Comparison of ENCODE assay signal across 1 cellular context in the genomic region with DNA sequence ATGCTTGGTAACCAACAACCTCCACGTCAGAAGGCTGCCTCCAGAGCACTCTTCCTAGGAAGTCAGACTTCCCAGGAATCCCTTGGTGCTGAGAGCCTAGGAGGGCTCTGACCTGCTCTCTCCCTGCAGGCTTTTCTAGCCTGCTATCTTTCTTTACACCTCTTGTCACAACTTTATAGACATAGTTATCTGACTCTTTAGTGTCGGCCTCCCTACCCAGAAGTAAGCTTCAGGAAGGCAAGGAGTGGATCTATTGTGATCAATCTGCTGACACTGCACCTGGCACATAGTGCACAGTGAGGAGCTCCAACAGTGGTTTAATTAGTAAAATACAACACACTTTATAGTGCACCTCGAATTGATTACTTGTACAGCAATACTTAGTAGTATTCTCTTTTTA.
TF ChIP-seq lines count a peak whose summit lies in the region.

No MANE protein-coding gene starts in this region.

TF ChIP-seq in GM23338, 12 proteins besides CTCF, POLR2A, EP300 and RAD21 (continued from another document):
- TF ChIP-seq, protein P1, sequence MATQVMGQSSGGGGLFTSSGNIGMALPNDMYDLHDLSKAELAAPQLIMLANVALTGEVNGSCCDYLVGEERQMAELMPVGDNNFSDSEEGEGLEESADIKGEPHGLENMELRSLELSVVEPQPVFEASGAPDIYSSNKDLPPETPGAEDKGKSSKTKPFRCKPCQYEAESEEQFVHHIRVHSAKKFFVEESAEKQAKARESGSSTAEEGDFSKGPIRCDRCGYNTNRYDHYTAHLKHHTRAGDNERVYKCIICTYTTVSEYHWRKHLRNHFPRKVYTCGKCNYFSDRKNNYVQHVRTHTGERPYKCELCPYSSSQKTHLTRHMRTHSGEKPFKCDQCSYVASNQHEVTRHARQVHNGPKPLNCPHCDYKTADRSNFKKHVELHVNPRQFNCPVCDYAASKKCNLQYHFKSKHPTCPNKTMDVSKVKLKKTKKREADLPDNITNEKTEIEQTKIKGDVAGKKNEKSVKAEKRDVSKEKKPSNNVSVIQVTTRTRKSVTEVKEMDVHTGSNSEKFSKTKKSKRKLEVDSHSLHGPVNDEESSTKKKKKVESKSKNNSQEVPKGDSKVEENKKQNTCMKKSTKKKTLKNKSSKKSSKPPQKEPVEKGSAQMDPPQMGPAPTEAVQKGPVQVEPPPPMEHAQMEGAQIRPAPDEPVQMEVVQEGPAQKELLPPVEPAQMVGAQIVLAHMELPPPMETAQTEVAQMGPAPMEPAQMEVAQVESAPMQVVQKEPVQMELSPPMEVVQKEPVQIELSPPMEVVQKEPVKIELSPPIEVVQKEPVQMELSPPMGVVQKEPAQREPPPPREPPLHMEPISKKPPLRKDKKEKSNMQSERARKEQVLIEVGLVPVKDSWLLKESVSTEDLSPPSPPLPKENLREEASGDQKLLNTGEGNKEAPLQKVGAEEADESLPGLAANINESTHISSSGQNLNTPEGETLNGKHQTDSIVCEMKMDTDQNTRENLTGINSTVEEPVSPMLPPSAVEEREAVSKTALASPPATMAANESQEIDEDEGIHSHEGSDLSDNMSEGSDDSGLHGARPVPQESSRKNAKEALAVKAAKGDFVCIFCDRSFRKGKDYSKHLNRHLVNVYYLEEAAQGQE (IDR thresholded peaks at IDR 0.05; ENCODE audit: unreplicated experiment) = no peak
- TF ChIP-seq, protein P2, sequence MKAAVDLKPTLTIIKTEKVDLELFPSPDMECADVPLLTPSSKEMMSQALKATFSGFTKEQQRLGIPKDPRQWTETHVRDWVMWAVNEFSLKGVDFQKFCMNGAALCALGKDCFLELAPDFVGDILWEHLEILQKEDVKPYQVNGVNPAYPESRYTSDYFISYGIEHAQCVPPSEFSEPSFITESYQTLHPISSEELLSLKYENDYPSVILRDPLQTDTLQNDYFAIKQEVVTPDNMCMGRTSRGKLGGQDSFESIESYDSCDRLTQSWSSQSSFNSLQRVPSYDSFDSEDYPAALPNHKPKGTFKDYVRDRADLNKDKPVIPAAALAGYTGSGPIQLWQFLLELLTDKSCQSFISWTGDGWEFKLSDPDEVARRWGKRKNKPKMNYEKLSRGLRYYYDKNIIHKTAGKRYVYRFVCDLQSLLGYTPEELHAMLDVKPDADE (IDR thresholded peaks at IDR 0.05) = no peak
- TF ChIP-seq STAT1 (IDR thresholded peaks at IDR 0.05; ENCODE audit: unreplicated experiment) (no peak), CREB1 (CRISPR knock-in tag; IDR thresholded peaks at IDR 0.05; ENCODE audit: low read depth) (no peak), ZNF114 (CRISPR knock-in tag; IDR thresholded peaks at IDR 0.05) (no peak), JUNB (IDR thresholded peaks at IDR 0.05; ENCODE audit: unreplicated experiment) (no peak), NANOG (IDR thresholded peaks at IDR 0.05; ENCODE audit: borderline replicate concordance) (no peak)
- TF ChIP-seq, protein P3, sequence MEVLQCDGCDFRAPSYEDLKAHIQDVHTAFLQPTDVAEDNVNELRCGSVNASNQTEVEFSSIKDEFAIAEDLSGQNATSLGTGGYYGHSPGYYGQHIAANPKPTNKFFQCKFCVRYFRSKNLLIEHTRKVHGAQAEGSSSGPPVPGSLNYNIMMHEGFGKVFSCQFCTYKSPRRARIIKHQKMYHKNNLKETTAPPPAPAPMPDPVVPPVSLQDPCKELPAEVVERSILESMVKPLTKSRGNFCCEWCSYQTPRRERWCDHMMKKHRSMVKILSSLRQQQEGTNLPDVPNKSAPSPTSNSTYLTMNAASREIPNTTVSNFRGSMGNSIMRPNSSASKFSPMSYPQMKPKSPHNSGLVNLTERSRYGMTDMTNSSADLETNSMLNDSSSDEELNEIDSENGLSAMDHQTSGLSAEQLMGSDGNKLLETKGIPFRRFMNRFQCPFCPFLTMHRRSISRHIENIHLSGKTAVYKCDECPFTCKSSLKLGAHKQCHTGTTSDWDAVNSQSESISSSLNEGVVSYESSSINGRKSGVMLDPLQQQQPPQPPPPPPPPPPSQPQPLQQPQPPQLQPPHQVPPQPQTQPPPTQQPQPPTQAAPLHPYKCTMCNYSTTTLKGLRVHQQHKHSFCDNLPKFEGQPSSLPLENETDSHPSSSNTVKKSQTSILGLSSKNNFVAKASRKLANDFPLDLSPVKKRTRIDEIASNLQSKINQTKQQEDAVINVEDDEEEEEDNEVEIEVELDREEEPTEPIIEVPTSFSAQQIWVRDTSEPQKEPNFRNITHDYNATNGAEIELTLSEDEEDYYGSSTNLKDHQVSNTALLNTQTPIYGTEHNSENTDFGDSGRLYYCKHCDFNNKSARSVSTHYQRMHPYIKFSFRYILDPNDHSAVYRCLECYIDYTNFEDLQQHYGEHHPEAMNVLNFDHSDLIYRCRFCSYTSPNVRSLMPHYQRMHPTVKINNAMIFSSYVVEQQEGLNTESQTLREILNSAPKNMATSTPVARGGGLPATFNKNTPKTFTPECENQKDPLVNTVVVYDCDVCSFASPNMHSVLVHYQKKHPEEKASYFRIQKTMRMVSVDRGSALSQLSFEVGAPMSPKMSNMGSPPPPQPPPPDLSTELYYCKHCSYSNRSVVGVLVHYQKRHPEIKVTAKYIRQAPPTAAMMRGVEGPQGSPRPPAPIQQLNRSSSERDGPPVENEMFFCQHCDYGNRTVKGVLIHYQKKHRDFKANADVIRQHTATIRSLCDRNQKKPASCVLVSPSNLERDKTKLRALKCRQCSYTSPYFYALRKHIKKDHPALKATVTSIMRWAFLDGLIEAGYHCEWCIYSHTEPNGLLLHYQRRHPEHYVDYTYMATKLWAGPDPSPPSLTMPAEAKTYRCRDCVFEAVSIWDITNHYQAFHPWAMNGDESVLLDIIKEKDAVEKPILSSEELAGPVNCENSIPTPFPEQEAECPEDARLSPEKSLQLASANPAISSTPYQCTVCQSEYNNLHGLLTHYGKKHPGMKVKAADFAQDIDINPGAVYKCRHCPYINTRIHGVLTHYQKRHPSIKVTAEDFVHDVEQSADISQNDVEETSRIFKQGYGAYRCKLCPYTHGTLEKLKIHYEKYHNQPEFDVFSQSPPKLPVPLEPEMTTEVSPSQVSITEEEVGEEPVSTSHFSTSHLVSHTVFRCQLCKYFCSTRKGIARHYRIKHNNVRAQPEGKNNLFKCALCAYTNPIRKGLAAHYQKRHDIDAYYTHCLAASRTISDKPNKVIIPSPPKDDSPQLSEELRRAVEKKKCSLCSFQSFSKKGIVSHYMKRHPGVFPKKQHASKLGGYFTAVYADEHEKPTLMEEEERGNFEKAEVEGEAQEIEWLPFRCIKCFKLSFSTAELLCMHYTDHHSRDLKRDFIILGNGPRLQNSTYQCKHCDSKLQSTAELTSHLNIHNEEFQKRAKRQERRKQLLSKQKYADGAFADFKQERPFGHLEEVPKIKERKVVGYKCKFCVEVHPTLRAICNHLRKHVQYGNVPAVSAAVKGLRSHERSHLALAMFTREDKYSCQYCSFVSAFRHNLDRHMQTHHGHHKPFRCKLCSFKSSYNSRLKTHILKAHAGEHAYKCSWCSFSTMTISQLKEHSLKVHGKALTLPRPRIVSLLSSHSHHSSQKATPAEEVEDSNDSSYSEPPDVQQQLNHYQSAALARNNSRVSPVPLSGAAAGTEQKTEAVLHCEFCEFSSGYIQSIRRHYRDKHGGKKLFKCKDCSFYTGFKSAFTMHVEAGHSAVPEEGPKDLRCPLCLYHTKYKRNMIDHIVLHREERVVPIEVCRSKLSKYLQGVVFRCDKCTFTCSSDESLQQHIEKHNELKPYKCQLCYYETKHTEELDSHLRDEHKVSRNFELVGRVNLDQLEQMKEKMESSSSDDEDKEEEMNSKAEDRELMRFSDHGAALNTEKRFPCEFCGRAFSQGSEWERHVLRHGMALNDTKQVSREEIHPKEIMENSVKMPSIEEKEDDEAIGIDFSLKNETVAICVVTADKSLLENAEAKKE (CRISPR knock-in tag; IDR thresholded peaks at IDR 0.05) = no peak
